10 cellular contexts compared by ENCODE assay signal in the genomic region with DNA sequence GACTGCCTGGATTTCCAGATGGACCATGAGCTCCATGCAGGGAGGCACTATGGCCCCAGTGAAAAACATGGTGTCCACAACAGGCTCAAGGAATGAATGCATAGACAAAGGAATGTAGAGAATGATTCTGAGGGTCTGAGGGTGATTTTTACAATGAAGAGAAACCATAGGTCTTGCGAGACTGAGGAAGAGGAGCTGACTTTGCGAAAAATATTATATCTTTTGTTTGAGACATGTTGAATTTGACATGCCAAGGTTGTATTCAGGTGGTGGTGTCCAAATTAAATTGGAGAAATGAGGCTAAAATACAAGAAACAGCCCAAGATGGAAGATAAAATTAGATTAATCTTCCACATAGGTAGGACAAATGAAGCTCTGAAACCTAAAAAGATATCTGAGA. TPM values are rescaled to one million over a fixed set of nuclear protein-coding genes. Genes with fewer than 3 reads are reported as not detected.
"Had no signal": no experiment of that assay in that cellular context is flagged by ENCODE, and none has a peak within 500 bp of the region (broad histone marks: within the 10 kb centered on the region; RNA-seq: fewer than 3 reads in every experiment).

No MANE protein-coding gene starts in this region.

- H3K4me3 ChIP-seq: GM23248, HAP-1 had no signal

- H3K36me3 ChIP-seq: HAP-1 had no signal

- H3K9me3 ChIP-seq: HAP-1 had no signal

- H3K4me1 Mint-ChIP-seq: IgD-negative memory B cell had no signal

- H2AFZ ChIP-seq: GM23248 had no signal

- H3K27ac Mint-ChIP-seq: HFFc6, IgD-negative memory B cell had no signal

- H3K27ac ChIP-seq: GM23248, HL-60 had no signal

- H3K9ac ChIP-seq: GM23248 had no signal

- H3K4me3 Mint-ChIP-seq: HFFc6, IgD-negative memory B cell had no signal

- H3K4me1 ChIP-seq: HAP-1 had no signal

- H3K36me3 Mint-ChIP-seq: IgD-negative memory B cell had no signal

- ATAC-seq: HCT116 had no signal

- DNase-seq: GM23248, GOT3, H7, HFFc6, KBM-7 had no signal

- H3K9me3 Mint-ChIP-seq: IgD-negative memory B cell had no signal

RNA-seq across cellular contexts. Expression of a gene that starts 12.7 kb away (rescaled TPM):
- total RNA-seq: GM23248, H7 had no signal
- polyA plus RNA-seq: GM23248, IgD-negative memory B cell had no signal

RNA-seq across cellular contexts. Expression of a gene that starts 36.5 kb away (rescaled TPM):
- total RNA-seq: GM23248, H4, HFFc6 had no signal
- polyA plus RNA-seq: GM23248 had no signal
